1 cellular context compared by ENCODE assay signal in the genomic region with DNA sequence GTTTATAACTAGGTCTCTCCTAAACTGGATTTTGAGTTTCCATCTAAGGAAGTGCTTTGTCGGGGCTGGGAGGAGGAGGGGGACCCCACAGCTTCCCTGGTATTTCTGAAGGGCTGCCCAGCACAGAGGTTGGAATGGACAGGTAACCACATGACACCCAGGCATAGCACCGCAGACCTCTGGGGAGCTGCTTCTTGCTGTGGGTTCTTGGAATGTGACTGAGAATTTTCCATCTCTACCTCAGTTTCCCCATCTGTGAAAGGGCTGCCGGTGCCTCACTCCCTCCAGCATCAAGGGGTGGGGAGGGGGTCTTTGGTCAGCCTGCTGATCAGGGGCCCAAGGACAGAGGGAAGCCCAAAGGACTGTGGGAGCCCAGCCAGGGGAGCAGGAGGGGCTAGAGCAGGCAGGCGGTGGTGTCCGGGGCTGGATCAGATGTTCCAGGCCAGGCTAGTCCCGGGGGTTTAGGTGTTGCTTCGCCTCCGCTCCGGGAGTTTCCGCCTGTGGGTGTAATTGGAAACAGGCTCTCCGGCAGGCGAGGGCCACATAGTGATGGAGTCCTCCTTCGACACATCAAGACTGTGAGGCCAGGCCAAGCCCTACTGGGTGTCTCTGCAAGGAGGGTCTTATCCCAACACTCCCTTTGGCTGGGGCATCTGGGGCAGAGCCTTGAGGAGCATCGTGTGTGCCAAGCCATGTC.
TF ChIP-seq lines count a peak whose summit lies in the region.

No MANE protein-coding gene starts in this region.

TF ChIP-seq in IMR-90, 13 proteins besides CTCF, POLR2A, EP300 and RAD21 (continued from another document):
- TF ChIP-seq RFX5 (IDR thresholded peaks at IDR 0.05; ENCODE audit: low read depth, low read length) (no peak), RCOR1 (IDR thresholded peaks at IDR 0.05; ENCODE audit: insufficient replicate concordance, low read length) (no peak), FOS (IDR thresholded peaks at IDR 0.05; ENCODE audit: low read depth, low read length) (no peak), SMC3 (IDR thresholded peaks at IDR 0.05; ENCODE audit: low read depth, low read length) (no peak)
TF ChIP-seq in IMR-90: peak in this region for 0.
